ENCODE assay signal across 1 cellular context in the genomic region with DNA sequence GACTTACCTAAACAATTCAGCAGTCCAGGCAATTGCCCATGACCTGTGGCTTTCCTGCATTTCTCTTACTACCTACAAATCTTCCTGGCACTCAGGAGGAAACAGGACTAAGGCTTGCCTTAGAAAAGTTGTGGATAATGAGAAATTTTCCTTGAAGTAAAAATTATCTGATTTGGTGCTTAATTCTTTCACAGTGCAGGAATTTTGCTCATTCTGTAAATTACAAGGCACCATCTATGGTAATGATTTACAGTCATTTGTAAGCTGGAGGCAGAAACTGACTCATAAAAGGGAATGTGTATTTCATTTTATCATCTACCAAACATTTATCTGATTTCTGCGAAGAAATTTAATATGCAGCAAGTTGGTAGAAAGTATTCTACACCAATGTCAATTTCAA.
TF ChIP-seq lines count a peak whose summit lies in the region.

No MANE protein-coding gene starts in this region.

TF ChIP-seq in SK-N-SH, 30 proteins besides CTCF, POLR2A, EP300 and RAD21 (continued from another document):
- no peak for TF ChIP-seq PBX3 (IDR thresholded peaks at IDR 0.05)
- no peak for TF ChIP-seq USF1 (IDR thresholded peaks at IDR 0.05; ENCODE audit: borderline replicate concordance, low read depth)
- TF ChIP-seq FOXM1 (IDR thresholded peaks at IDR 0.05; ENCODE audit: low read depth): no peak
- no peak for TF ChIP-seq TAF1 (IDR thresholded peaks at IDR 0.05; ENCODE audit: borderline replicate concordance, low read depth, low read length)
- TF ChIP-seq MAX (IDR thresholded peaks at IDR 0.05; ENCODE audit: low read depth): no peak
- TF ChIP-seq YY1 (IDR thresholded peaks at IDR 0.05; ENCODE audit: low read depth): no peak
- TF ChIP-seq SMC3 (IDR thresholded peaks at IDR 0.05; ENCODE audit: low read depth, low read length): no peak
- TF ChIP-seq ZBTB33 (IDR thresholded peaks at IDR 0.05; ENCODE audit: borderline replicate concordance, low read depth): no peak
- TF ChIP-seq REST (IDR thresholded peaks at IDR 0.05; ENCODE audit: low read depth, low read length): no peak
